ENCODE assay signal across 16 cellular contexts in genomic region chr6:131958095-131958494, GRCh38. TPM values are rescaled to one million over a fixed set of nuclear protein-coding genes. Genes with fewer than 3 reads are reported as not detected.
A peak's percentile ranks its signal among the peaks of the same experiment; 100 is the strongest.
DNase-seq lines count a peak whose midpoint lies in the region; ATAC-seq, FAIRE-seq and TF ChIP-seq lines count a peak whose summit lies in the region.
"Had no signal": no experiment of that assay in that cellular context is flagged by ENCODE, and none has a peak within 500 bp of the region (broad histone marks: within the 10 kb centered on the region; RNA-seq: fewer than 3 reads in every experiment).

No MANE protein-coding gene starts in this region.

- H3K9ac ChIP-seq in astrocyte (ENCODE audit: low read length) = no peak overlapping the region
- H3K9ac ChIP-seq: BLaER1 treated with 17β-estradiol and CSF1 and Interleukin-3, amounts not matched to agents 10 nM and 100 nM; GM23248 had no signal

- H3K36me3 Mint-ChIP-seq in astrocyte (ENCODE audit: low read depth, unreplicated experiment) = no peaks in the 10 kb centered on the region
- H3K36me3 Mint-ChIP-seq: CD4-positive, CD25-positive, alpha-beta regulatory T cell had no signal

- no peak overlapping the region for H3K4me3 Mint-ChIP-seq in astrocyte (ENCODE audit: unreplicated experiment)
- H3K4me3 Mint-ChIP-seq: CD4-positive, CD25-positive, alpha-beta regulatory T cell had no signal

- no peak overlapping the region for H3K27ac ChIP-seq in astrocyte (ENCODE audit: low read depth, low read length)
- peak overlapping the region in 2 of 3 donors; percentile 33 to 41 for H3K27ac ChIP-seq in right lobe of liver
- H3K27ac ChIP-seq in stomach = peak overlapping the region in 4 of 5 donors; percentile 43 to 74 (median 66)
- H3K27ac ChIP-seq in WERI-Rb-1 = no peak overlapping the region
- H3K27ac ChIP-seq: BLaER1 treated with 17β-estradiol and CSF1 and Interleukin-3, amounts not matched to agents 10 nM and 100 nM; GM23248 had no signal

- H3K9me3 ChIP-seq in astrocyte (ENCODE audit: insufficient read depth, low read depth, low read length) (no peaks in the 10 kb centered on the region), right lobe of liver (no peaks in the 10 kb centered on the region), stomach (no peaks in the 10 kb centered on the region), WERI-Rb-1 (ENCODE audit: severe bottlenecking) (no peaks in the 10 kb centered on the region)

- H2AFZ ChIP-seq in astrocyte (ENCODE audit: low read depth, low read length) = no peak overlapping the region
- H2AFZ ChIP-seq: GM23248 had no signal

- H3K4me2 ChIP-seq in astrocyte (ENCODE audit: low read length) = no peak overlapping the region
- H3K4me2 ChIP-seq: BLaER1 treated with 17β-estradiol and CSF1 and Interleukin-3, amounts not matched to agents 10 nM and 100 nM had no signal

- ATAC-seq in right lobe of liver = no peak
- ATAC-seq in GM21723 (IDR thresholded peaks at IDR 0.05; ENCODE audit: unreplicated experiment) = no peak
- ATAC-seq: HCT116 had no signal

- H3K4me3 ChIP-seq in astrocyte (ENCODE audit: insufficient read depth, low read depth, low read length) (no peak overlapping the region), right lobe of liver (no peak overlapping the region), stomach (no peak overlapping the region), WERI-Rb-1 (ENCODE audit: low read depth, low read length) (no peak overlapping the region)
- H3K4me3 ChIP-seq: BLaER1 treated with 17β-estradiol and CSF1 and Interleukin-3, amounts not matched to agents 10 nM and 100 nM; GM23248 had no signal

- peak overlapping the region; percentile 65 for H3K27ac Mint-ChIP-seq in astrocyte (ENCODE audit: unreplicated experiment)
- H3K27ac Mint-ChIP-seq: CD4-positive, CD25-positive, alpha-beta regulatory T cell had no signal

- no peak for FAIRE-seq in astrocyte (lab: Jason Lieb, UNC)
- FAIRE-seq: H54 had no signal

- DNase-seq in DMS53 (lab: John Stamatoyannopoulos, UW) (peak; percentile 4), DMS53 treated with DMSO at 0.1 percent for 48 hours (lab: John Stamatoyannopoulos, UW; ENCODE audit: unreplicated experiment) (no peak), astrocyte (ENCODE audit: low read depth) (no peak), right lobe of liver (no peak), stomach (no peak), HT-29 (ENCODE audit: low spot score) (no peak), WERI-Rb-1 (no peak)
- DNase-seq: 8988T; ACHN; Calu3; CD4-positive, CD25-positive, alpha-beta regulatory T cell; GM23248 had no signal

- TF ChIP-seq CTCF in astrocyte (IDR thresholded peaks at IDR 0.05; ENCODE audit: insufficient read depth, low read depth, low read length) (no peak), right lobe of liver (IDR thresholded peaks at IDR 0.05) (no peak), stomach (IDR thresholded peaks at IDR 0.05) (no peak), WERI-Rb-1 (IDR thresholded peaks at IDR 0.05; ENCODE audit: low read depth, low read length) (no peak)

- H3K9me3 Mint-ChIP-seq in astrocyte (ENCODE audit: unreplicated experiment) = no peaks in the 10 kb centered on the region

- H3K4me1 ChIP-seq in astrocyte (ENCODE audit: insufficient read depth, low read length) = peaks cover 23% of the 10 kb centered on the region
- H3K4me1 ChIP-seq in right lobe of liver = peaks cover 0 to 24% (median 7%) of the 10 kb centered on the region in 4 donors
- H3K4me1 ChIP-seq in stomach = peaks cover 19 to 52% (median 23%) of the 10 kb centered on the region in 4 donors

- TF ChIP-seq POLR2A in right lobe of liver (IDR thresholded peaks at IDR 0.05) (no peak), stomach (IDR thresholded peaks at IDR 0.05) (no peak)

- no peaks in the 10 kb centered on the region for H3K27me3 Mint-ChIP-seq in astrocyte (ENCODE audit: low read depth, unreplicated experiment)

- peaks cover 25% of the 10 kb centered on the region for H3K4me1 Mint-ChIP-seq in astrocyte (ENCODE audit: low read depth, unreplicated experiment)
- H3K4me1 Mint-ChIP-seq: CD4-positive, CD25-positive, alpha-beta regulatory T cell had no signal

- H4K20me1 ChIP-seq in astrocyte (ENCODE audit: insufficient read depth, low read length) = no peaks in the 10 kb centered on the region
- H4K20me1 ChIP-seq: BLaER1 treated with 17β-estradiol and CSF1 and Interleukin-3, amounts not matched to agents 10 nM and 100 nM had no signal

- intact Hi-C loops in right lobe of liver (cut with DNase I) (no loop called here), stomach (cut with DNase I; ENCODE audit: low total_unique reads) (no loop called here)

- H3K36me3 ChIP-seq in astrocyte (ENCODE audit: insufficient read depth, low read length) = no peaks in the 10 kb centered on the region
- no peaks in the 10 kb centered on the region for H3K36me3 ChIP-seq in right lobe of liver
- no peaks in the 10 kb centered on the region for H3K36me3 ChIP-seq in stomach
- no peaks in the 10 kb centered on the region for H3K36me3 ChIP-seq in WERI-Rb-1
- H3K36me3 ChIP-seq: BLaER1 treated with 17β-estradiol and CSF1 and Interleukin-3, amounts not matched to agents 10 nM and 100 nM had no signal

- H3K79me2 ChIP-seq in astrocyte (ENCODE audit: insufficient read depth, low read length) = no peaks in the 10 kb centered on the region

- WGBS in right lobe of liver (ENCODE audit: insufficient coverage, low coverage, low lambda C conversion rate, missing lambda C conversion rate) = 97% methylated on average over 3 of the region's 3 CpGs
- 75 to 80% (median 77%) methylated on average over 3 of the region's 3 CpGs for WGBS in stomach, 5 donors

- no peak for TF ChIP-seq EP300 in stomach (IDR thresholded peaks at IDR 0.05)

- H3K27me3 ChIP-seq in astrocyte (ENCODE audit: insufficient read depth, low read length) (no peaks in the 10 kb centered on the region), right lobe of liver (no peaks in the 10 kb centered on the region), stomach (no peaks in the 10 kb centered on the region), WERI-Rb-1 (ENCODE audit: insufficient read depth, low read depth, severe bottlenecking) (peaks cover 65% of the 10 kb centered on the region)

RNA-seq across cellular contexts. Expression of gene CCN2, which starts 6.9 kb away (rescaled TPM):
- total RNA-seq in astrocyte = 1,138 and 1,253 TPM in 2 replicates
- 10 to 100 TPM in 5 of 6 experiments, 1 to 10 TPM in 1; 3.4 to 82.9 (median 54.3) TPM for total RNA-seq in right lobe of liver
- 100 to 1,000 TPM in 3 of 5 donors, 10 to 100 TPM in 2; 89.3 to 317 (median 130) TPM for total RNA-seq in stomach
- polyA plus RNA-seq in stomach = 10 to 100 TPM; 38.5 to 45.4 (median 40.3) TPM
- 29.2 and 32.8 TPM in 2 replicates for total RNA-seq in HT-29 (2014; rRNA removed; shearing (Covaris generic))
- total RNA-seq: CD4-positive, CD25-positive, alpha-beta regulatory T cell had no signal
- polyA plus RNA-seq: CD4-positive, CD25-positive, alpha-beta regulatory T cell had no signal

Comparison
In these comparisons a context has a peak if more than half of its experiments do, and no peak if none do; other contexts are left out.
1. H3K27ac ChIP-seq: peak in right lobe of liver (2 of 3) and stomach (4 of 5); none in astrocyte (single experiment) and WERI-Rb-1 (single experiment).